In genomic region chr9:133477992-133478850, GRCh38 we compare ENCODE assay signal across 6 cellular contexts.
DNase-seq lines count a peak whose midpoint lies in the region; ATAC-seq and TF ChIP-seq lines count a peak whose summit lies in the region.

No MANE protein-coding gene starts in this region.

- DNase-seq in GM12864 (ENCODE audit: low read depth) (no peak), SK-N-MC (ENCODE audit: low read depth, low spot score) (no peak), hepatic stellate cell (ENCODE audit: low spot score) (peak; percentile 51), tibial artery (no peak), cortex of kidney (lab: John Stamatoyannopoulos, UW) (no peak)

- H3K36me3 ChIP-seq in SK-N-MC (ENCODE audit: insufficient read depth, low read length) (no peaks in the 10 kb centered on the region), tibial artery (no peaks in the 10 kb centered on the region)

- intact Hi-C loops in tibial artery (cut with DNase I; ENCODE audit: low total_unique reads) = no loop called here

- no peak overlapping the region for H3K27ac ChIP-seq in SK-N-MC
- H3K27ac ChIP-seq in tibial artery = peak overlapping the region; percentile 36 to 61

- peak; percentile 19 for ATAC-seq in HG02571 (IDR thresholded peaks at IDR 0.05; ENCODE audit: unreplicated experiment)

- no peaks in the 10 kb centered on the region for H3K27me3 ChIP-seq in tibial artery

- H3K9me3 ChIP-seq in SK-N-MC (ENCODE audit: low read depth, low read length) = no peaks in the 10 kb centered on the region
- no peaks in the 10 kb centered on the region for H3K9me3 ChIP-seq in tibial artery

- peaks cover 0 to 23% (median 14%) of the 10 kb centered on the region in 4 donors for H3K4me1 ChIP-seq in tibial artery

- TF ChIP-seq CTCF in GM12864 (IDR thresholded peaks at IDR 0.05; ENCODE audit: low read depth, low read length, missing control alignments) (no peak), tibial artery (IDR thresholded peaks at IDR 0.05) (no peak)

- no peak overlapping the region for H3K9ac ChIP-seq in SK-N-MC (ENCODE audit: insufficient read length)

- peak overlapping the region; percentile 67 for H3K4me3 ChIP-seq in GM12864 (ENCODE audit: low read depth, low read length)
- H3K4me3 ChIP-seq in SK-N-MC = peak overlapping the region; percentile 71
- peak overlapping the region; percentile 54 to 77 for H3K4me3 ChIP-seq in tibial artery
